In genomic region chr10:71371750-71372166, GRCh38 we compare ENCODE assay signal across 11 cellular contexts. TPM values are rescaled to one million over a fixed set of nuclear protein-coding genes. Genes with fewer than 3 reads are reported as not detected.
A peak's percentile ranks its signal among the peaks of the same experiment; 100 is the strongest.
DNase-seq lines count a peak whose midpoint lies in the region; ATAC-seq and TF ChIP-seq lines count a peak whose summit lies in the region.
"Had no signal": no experiment of that assay in that cellular context is flagged by ENCODE, and none has a peak within 500 bp of the region (broad histone marks: within the 10 kb centered on the region; RNA-seq: fewer than 3 reads in every experiment).

No MANE protein-coding gene starts in this region.

- TF ChIP-seq CTCF in OCI-LY3 (IDR thresholded peaks at IDR 0.05; ENCODE audit: low read depth, low read length): no peak
- TF ChIP-seq CTCF in neutrophil (IDR thresholded peaks at IDR 0.05): no peak
- TF ChIP-seq CTCF in transverse colon (IDR thresholded peaks at IDR 0.05): no peak

- H3K9me3 ChIP-seq in OCI-LY3 (ENCODE audit: insufficient read depth, low read length): no peaks in the 10 kb centered on the region
- no peaks in the 10 kb centered on the region for H3K9me3 ChIP-seq in neutrophil
- no peaks in the 10 kb centered on the region for H3K9me3 ChIP-seq in transverse colon

- peaks cover 2% of the 10 kb centered on the region; the same call in 1 of the 2 replicates for H3K79me2 ChIP-seq in OCI-LY3 (ENCODE audit: low read length)

- H3K4me3 ChIP-seq in OCI-LY3 (ENCODE audit: low read length): peak overlapping the region; percentile 60
- no peak overlapping the region for H3K4me3 ChIP-seq in neutrophil (ENCODE audit: low read depth in 1 of 2, low read length in 1 of 2)
- H3K4me3 ChIP-seq in transverse colon: no peak overlapping the region
- H3K4me3 ChIP-seq: coronary artery, neural progenitor cell, SK-N-MC had no signal

- peak; percentile 39 for ATAC-seq in GM18867 (IDR thresholded peaks at IDR 0.05; ENCODE audit: unreplicated experiment)
- peak; percentile 48 for ATAC-seq in HG02759 (IDR thresholded peaks at IDR 0.05; ENCODE audit: unreplicated experiment)

- H3K27ac ChIP-seq in OCI-LY3 (ENCODE audit: low read length) (peak overlapping the region; percentile 100), neutrophil (peak overlapping the region; percentile 73), transverse colon (peak overlapping the region in 2 of 4 donors; percentile 40 to 50)
- H3K27ac ChIP-seq: neural progenitor cell, SK-N-MC had no signal

- H3K36me3 ChIP-seq in OCI-LY3 (replicated peaks; ENCODE audit: low read depth, low read length): no peaks in the 10 kb centered on the region
- no peaks in the 10 kb centered on the region for H3K36me3 ChIP-seq in neutrophil
- H3K36me3 ChIP-seq in transverse colon: no peaks in the 10 kb centered on the region
- H3K36me3 ChIP-seq: neural progenitor cell had no signal

- H3K9ac ChIP-seq in OCI-LY3 (ENCODE audit: low read length): peak overlapping the region; percentile 95
- H3K9ac ChIP-seq: neural progenitor cell had no signal

- no peak for DNase-seq in SW480 (ENCODE audit: low spot score)
- DNase-seq in cerebellar nuclear complex (lab: John Stamatoyannopoulos, UW): no peak
- no peak for DNase-seq in transverse colon
- DNase-seq: activated T-cell treated with anti-CD3 and anti-CD28 coated beads, Interleukin-2, amount 50 U/mL, for 1 hour had no signal

- H4K20me1 ChIP-seq in OCI-LY3 (ENCODE audit: insufficient read depth, low read length): no peaks in the 10 kb centered on the region

- WGBS in transverse colon (ENCODE audit: low coverage in 1 of 2), 2 donors: 59 to 92% methylated on average over 2 to 6 of the region's 6 CpGs

- in situ Hi-C loops in transverse colon (cut with MboI; ENCODE audit: low pct_ligation_motif_present in 1 of 4, low pct_unique_long_range_greater_than_20kb in 1 of 4, low sequenced_read_pairs in 3 of 4): no loop called here

- TF ChIP-seq EP300 in transverse colon (IDR thresholded peaks at IDR 0.05; ENCODE audit: low read depth): no peak

- intact Hi-C loops in transverse colon (cut with DNase I; ENCODE audit: low total_unique reads): no loop called here

- no peak overlapping the region for H2AFZ ChIP-seq in OCI-LY3 (ENCODE audit: low read depth, low read length)
- H2AFZ ChIP-seq: neural progenitor cell had no signal

- H3K4me1 ChIP-seq in OCI-LY3 (ENCODE audit: low read length) (peaks cover 89% of the 10 kb centered on the region), neutrophil (ENCODE audit: control insufficient read depth in 1 of 2, insufficient read depth in 1 of 2, low read depth in 1 of 2, low read length in 1 of 2) (peaks cover 10 to 13% of the 10 kb centered on the region in 2 experiments), transverse colon (peaks cover 3 to 12% (median 7%) of the 10 kb centered on the region in 4 donors)
- H3K4me1 ChIP-seq: neural progenitor cell had no signal

- no peak for TF ChIP-seq POLR2A in transverse colon (IDR thresholded peaks at IDR 0.05)

- H3K4me2 ChIP-seq in OCI-LY3 (ENCODE audit: low read length): peak overlapping the region; percentile 82
- H3K4me2 ChIP-seq: neural progenitor cell had no signal

- H3K27me3 ChIP-seq in OCI-LY3 (ENCODE audit: low read depth, low read length) (no peaks in the 10 kb centered on the region), neutrophil (no peaks in the 10 kb centered on the region), transverse colon (no peaks in the 10 kb centered on the region)

RNA-seq across cellular contexts. Expression of gene CDH23, which starts 25.0 kb away (rescaled TPM):
- 10 to 100 TPM in 1 of 4 donors, 1 to 10 TPM in 3; 2.9 to 16.1 (median 5.9) TPM for total RNA-seq in transverse colon

RNA-seq across cellular contexts. Expression of gene SLC29A3, which starts 52.7 kb away (rescaled TPM):
- total RNA-seq in transverse colon: 1 to 10 TPM in 3 of 4 donors, under 1 TPM in 1; 0.75 to 6.4 (median 3.4) TPM
